Comparison of ENCODE assay signal across 26 cellular contexts in genomic region chr5:40332945-40333344, GRCh38.
DNase-seq lines count a peak whose midpoint lies in the region; ATAC-seq, FAIRE-seq and TF ChIP-seq lines count a peak whose summit lies in the region.
"Had no signal": no experiment of that assay in that cellular context is flagged by ENCODE, and none has a peak within 500 bp of the region (broad histone marks: within the 10 kb centered on the region; RNA-seq: fewer than 3 reads in every experiment).

No MANE protein-coding gene starts in this region.

- no peaks in the 10 kb centered on the region for H3K79me1 ChIP-seq in H9 (ENCODE audit: insufficient read depth, low read depth, low read length, poor library complexity, severe bottlenecking)

- no peak overlapping the region for H3K4me3 Mint-ChIP-seq in activated T-helper 2 cell treated with anti-CD3 and anti-CD28 coated beads, Interferon-gamma antibody, Interleukin-2, Interleukin-4, amounts not matched to agents 10 μg/mL and 5 μg/mL and 100 μg/mL, durations not matched to agents 14 hours and 24 hours and 36 hours (ENCODE audit: low read depth)
- no peak overlapping the region for H3K4me3 Mint-ChIP-seq in H9
- H3K4me3 Mint-ChIP-seq: nephron; stimulated activated memory B cell treated with anti-CD40 and anti-IgM and Interleukin-4, amounts not matched to agents 10 μg/mL and 1 μg/mL and 100 μg/mL, for 72 hours had no signal

- no peaks in the 10 kb centered on the region for H3K27me3 Mint-ChIP-seq in activated T-helper 2 cell treated with anti-CD3 and anti-CD28 coated beads, Interferon-gamma antibody, Interleukin-2, Interleukin-4, amounts not matched to agents 10 μg/mL and 5 μg/mL and 100 μg/mL, durations not matched to agents 14 hours and 24 hours and 36 hours (ENCODE audit: low read depth)
- H3K27me3 Mint-ChIP-seq in H9 (ENCODE audit: low read depth), result no peaks in the 10 kb centered on the region
- H3K27me3 Mint-ChIP-seq: CD4-positive, alpha-beta memory T cell; progenitor cell of endocrine pancreas had no signal

- no peak overlapping the region for H3K56ac ChIP-seq in H9 (ENCODE audit: insufficient read length, low read depth, low read length)

- H3T11ph ChIP-seq in H9 (ENCODE audit: low read length), result no peak overlapping the region

- H3K23me2 ChIP-seq in H9 (ENCODE audit: insufficient read length, low read depth, low read length, poor library complexity, severe bottlenecking), result no peaks in the 10 kb centered on the region

- peaks cover 36% of the 10 kb centered on the region for H3K4me1 Mint-ChIP-seq in activated T-helper 2 cell treated with anti-CD3 and anti-CD28 coated beads, Interferon-gamma antibody, Interleukin-2, Interleukin-4, amounts not matched to agents 10 μg/mL and 5 μg/mL and 100 μg/mL, durations not matched to agents 14 hours and 24 hours and 36 hours (ENCODE audit: low read depth)
- H3K4me1 Mint-ChIP-seq in H9, result no peaks in the 10 kb centered on the region
- H3K4me1 Mint-ChIP-seq: nephron; stimulated activated memory B cell treated with anti-CD40 and anti-IgM and Interleukin-4, amounts not matched to agents 10 μg/mL and 1 μg/mL and 100 μg/mL, for 72 hours had no signal

- H3K4me2 ChIP-seq in H9 (ENCODE audit: insufficient read depth, insufficient read length, low read length), result no peak overlapping the region
- H3K4me2 ChIP-seq: KMS-11 had no signal

- FAIRE-seq in islet of Langerhans (lab: Jason Lieb, UNC), result peak; percentile 74
- FAIRE-seq: GM12878, HTR-8/SVneo had no signal

- H3K9me3 Mint-ChIP-seq in activated T-helper 2 cell treated with anti-CD3 and anti-CD28 coated beads, Interferon-gamma antibody, Interleukin-2, Interleukin-4, amounts not matched to agents 10 μg/mL and 5 μg/mL and 100 μg/mL, durations not matched to agents 14 hours and 24 hours and 36 hours, result peaks cover 38% of the 10 kb centered on the region
- no peaks in the 10 kb centered on the region for H3K9me3 Mint-ChIP-seq in H9

- H2BK15ac ChIP-seq in H9 (ENCODE audit: low read depth, low read length), result no peak overlapping the region

- H2AFZ ChIP-seq in H9 (ENCODE audit: low read length), result no peak overlapping the region

- no peak overlapping the region for H3K4ac ChIP-seq in H9 (ENCODE audit: low read depth, low read length)

- no peak overlapping the region for H2BK12ac ChIP-seq in H9 (ENCODE audit: insufficient read length, low read depth, low read length)

- H3K9me3 ChIP-seq in H9 (ENCODE audit: control insufficient read depth, low read depth, low read length), result no peaks in the 10 kb centered on the region
- H3K9me3 ChIP-seq: esophagus squamous epithelium, suprapubic skin, uterus had no signal

- no peak overlapping the region for H3K9ac ChIP-seq in H9 (ENCODE audit: extremely low read depth, insufficient read length, low read length)
- H3K9ac ChIP-seq: KMS-11 had no signal

- WGBS in H9 (ENCODE audit: extremely low coverage, insufficient read length, low lambda C conversion rate), result no CpG with 5 or more reads among the region's 1 CpG

- no peaks in the 10 kb centered on the region for H4K20me1 ChIP-seq in H9 (ENCODE audit: control insufficient read depth, insufficient read depth, insufficient read length)

- H4K91ac ChIP-seq in H9 (ENCODE audit: insufficient read length, low read depth, low read length), result no peak overlapping the region

- no peak overlapping the region for H3K14ac ChIP-seq in H9 (ENCODE audit: insufficient read depth, low read length)

- ATAC-seq in GM21576 (IDR thresholded peaks at IDR 0.05; ENCODE audit: unreplicated experiment), result no peak
- ATAC-seq: stimulated activated memory B cell treated with anti-CD40 and anti-IgM and Interleukin-4, amounts not matched to agents 10 μg/mL and 1 μg/mL and 100 μg/mL, for 72 hours had no signal

- H3K23ac ChIP-seq in H9 (ENCODE audit: insufficient read length, low read depth, low read length), result no peak overlapping the region

- peaks cover 38% of the 10 kb centered on the region for H3K36me3 Mint-ChIP-seq in activated T-helper 2 cell treated with anti-CD3 and anti-CD28 coated beads, Interferon-gamma antibody, Interleukin-2, Interleukin-4, amounts not matched to agents 10 μg/mL and 5 μg/mL and 100 μg/mL, durations not matched to agents 14 hours and 24 hours and 36 hours (ENCODE audit: low read depth)
- no peaks in the 10 kb centered on the region; a peak in 1 of 7 replicates for H3K36me3 Mint-ChIP-seq in H9 (ENCODE audit: insufficient read depth in 1 of 3, low read depth in 3 of 3)

- H3K27me3 ChIP-seq in H9 (ENCODE audit: insufficient read depth, low read length), result no peaks in the 10 kb centered on the region
- H3K27me3 ChIP-seq: esophagus squamous epithelium, suprapubic skin, uterus had no signal

- DNase-seq in COLO829 (ENCODE audit: low spot score) (peak; percentile 11), ELR (ENCODE audit: low read depth) (peak; percentile 52), OCI-M2 (lab: John Stamatoyannopoulos, UW; ENCODE audit: unreplicated experiment) (no peak), H9 (no peak)
- no peak for DNase-seq in activated T-helper 2 cell treated with anti-CD3 and anti-CD28 coated beads, Interferon-gamma antibody, Interleukin-2, Interleukin-4, amounts not matched to agents 10 μg/mL and 5 μg/mL and 100 μg/mL, durations not matched to agents 14 hours and 24 hours and 36 hours (ENCODE audit: low spot score)
- DNase-seq: activated CD4-positive, CD25-positive, alpha-beta regulatory T cell; activated naive CD4-positive, alpha-beta T cell treated with anti-CD3 and anti-CD28 coated beads, Interleukin-2, amount 50 U/mL, for 16 hours; CD4-positive, alpha-beta memory T cell; DMS53; effector CD8-positive, alpha-beta T cell; esophagus squamous epithelium; left colon; NCI-H1048; NCI-H187 treated with DMSO at 0.1 percent for 48 hours; NCI-H69; T1000; uterus had no signal

- no peaks in the 10 kb centered on the region for H3K79me2 ChIP-seq in H9 (ENCODE audit: insufficient read depth, low read length)

- H3K4me1 ChIP-seq in H9 (ENCODE audit: insufficient read depth, low read length), result no peaks in the 10 kb centered on the region
- H3K4me1 ChIP-seq: uterus had no signal

- no peak overlapping the region for H2BK5ac ChIP-seq in H9 (ENCODE audit: insufficient read length, low read length)

- intact Hi-C loops in activated T-helper 2 cell treated with anti-CD3 and anti-CD28 coated beads, Interferon-gamma antibody, Interleukin-2, Interleukin-4, amounts not matched to agents 10 μg/mL and 5 μg/mL and 100 μg/mL, durations not matched to agents 14 hours and 24 hours and 36 hours (cut with micrococcal nuclease), result loop anchor here (1.0 to 5.0 kb wide), 12 partner anchors 21 to 356 kb away; partner anchors contain the start of gene PTGER4

- H2BK20ac ChIP-seq in H9 (ENCODE audit: low read depth, low read length, poor library complexity, severe bottlenecking), result no peak overlapping the region

- H2AK5ac ChIP-seq in H9 (ENCODE audit: insufficient read length, low read length), result no peak overlapping the region

- peak overlapping the region; percentile 43 for H3K27ac Mint-ChIP-seq in activated T-helper 2 cell treated with anti-CD3 and anti-CD28 coated beads, Interferon-gamma antibody, Interleukin-2, Interleukin-4, amounts not matched to agents 10 μg/mL and 5 μg/mL and 100 μg/mL, durations not matched to agents 14 hours and 24 hours and 36 hours
- H3K27ac Mint-ChIP-seq in H9, result no peak overlapping the region
- H3K27ac Mint-ChIP-seq: nephron; progenitor cell of endocrine pancreas; stimulated activated memory B cell treated with anti-CD40 and anti-IgM and Interleukin-4, amounts not matched to agents 10 μg/mL and 1 μg/mL and 100 μg/mL, for 72 hours had no signal

- H4K8ac ChIP-seq in H9 (replicated peaks; ENCODE audit: insufficient read length, low read depth, low read length), result no peak overlapping the region

- no peak overlapping the region for H2BK120ac ChIP-seq in H9 (ENCODE audit: low read depth, low read length, poor library complexity, severe bottlenecking)

- TF ChIP-seq CTCF in H9 (conservative IDR thresholded peaks at IDR 0.05), result no peak

- H3K27ac ChIP-seq in H9 (ENCODE audit: insufficient read length, low read depth, low read length), result no peak overlapping the region
- H3K27ac ChIP-seq: KMS-11, suprapubic skin, uterus had no signal

- H4K5ac ChIP-seq in H9 (ENCODE audit: insufficient read length, low read depth, low read length), result no peak overlapping the region

- no peak overlapping the region for H3K18ac ChIP-seq in H9 (ENCODE audit: insufficient read length, low read depth, low read length)

Comparison
In these comparisons a context has a peak if more than half of its experiments do, and no peak if none do; other contexts are left out.
1. DNase-seq: peak in COLO829 (single experiment) and ELR (single experiment); none in activated T-helper 2 cell treated with anti-CD3 and anti-CD28 coated beads, Interferon-gamma antibody, Interleukin-2, Interleukin-4, amounts not matched to agents 10 μg/mL and 5 μg/mL and 100 μg/mL, durations not matched to agents 14 hours and 24 hours and 36 hours (single experiment), OCI-M2 (single experiment) and H9 (single experiment).